40 cellular contexts compared by ENCODE assay signal in genomic region chr12:11939223-11939622, GRCh38.
"Had no signal": no experiment of that assay in that cellular context is flagged by ENCODE, and none has a peak within 500 bp of the region (broad histone marks: within the 10 kb centered on the region; RNA-seq: fewer than 3 reads in every experiment).

No MANE protein-coding gene starts in this region.

- H3K27ac ChIP-seq: adrenal gland, ascending aorta, body of pancreas, brain microvascular endothelial cell, breast epithelium, cardiac muscle cell had no signal

- ATAC-seq: activated naive CD4-positive, alpha-beta T cell treated with anti-CD3 and anti-CD28 coated beads, Interleukin-2, amount 50 U/mL, for 72 hours; activated naive CD8-positive, alpha-beta T cell treated with anti-CD3 and anti-CD28 coated beads, Interleukin-2, amount 50 U/mL, for 24 hours; activated T-cell treated with anti-CD3 and anti-CD28 coated beads, Interleukin-2, amount 50 U/mL, for 4 hours; activated T-cell treated with anti-CD3 and anti-CD28 coated beads, Interleukin-2, amount 50 U/mL, for 72 hours; activated T-helper 17 cell treated with anti-CD3 and anti-CD28 coated beads, Interleukin-2, amount 50 U/mL, for 72 hours; body of pancreas had no signal

- H3K36me3 Mint-ChIP-seq: activated naive CD4-positive, alpha-beta T cell treated with anti-CD3 and anti-CD28 coated beads, Interleukin-2, amount 10 ng/mL, durations not matched to agents 7 days and 5 days; activated naive CD4-positive, alpha-beta T cell treated with anti-CD3 and anti-CD28 coated beads, Interleukin-2, amount 50 U/mL, for 24 hours; activated naive CD4-positive, alpha-beta T cell treated with anti-CD3 and anti-CD28 coated beads, Interleukin-2, amount 50 U/mL, for 72 hours; activated naive CD8-positive, alpha-beta T cell; activated naive CD8-positive, alpha-beta T cell treated with anti-CD3 and anti-CD28 coated beads for 36 hours; activated naive CD8-positive, alpha-beta T cell treated with anti-CD3 and anti-CD28 coated beads, Interleukin-2, amount 10 ng/mL, durations not matched to agents 7 days and 5 days; brain had no signal

- H3K36me3 ChIP-seq: adrenal gland, ascending aorta, brain microvascular endothelial cell, breast epithelium, cardiac muscle cell had no signal

- H3K27me3 Mint-ChIP-seq: activated naive CD4-positive, alpha-beta T cell treated with anti-CD3 and anti-CD28 coated beads, Interleukin-2, amount 50 U/mL, for 24 hours; activated naive CD8-positive, alpha-beta T cell; activated naive CD8-positive, alpha-beta T cell treated with anti-CD3 and anti-CD28 coated beads for 36 hours; activated naive CD8-positive, alpha-beta T cell treated with anti-CD3 and anti-CD28 coated beads, Interleukin-2, amount 50 U/mL, for 24 hours; activated T-cell treated with anti-CD3 and anti-CD28 coated beads, Interleukin-2, amount 50 U/mL, for 24 hours; activated T-helper 17 cell treated with anti-CD3 and anti-CD28 coated beads, Interleukin-2, amount 50 U/mL, for 72 hours had no signal

- H3K4me1 Mint-ChIP-seq: activated naive CD4-positive, alpha-beta T cell treated with anti-CD3 and anti-CD28 coated beads, Interleukin-2, amount 50 U/mL, for 24 hours; activated naive CD8-positive, alpha-beta T cell treated with anti-CD3 and anti-CD28 coated beads for 36 hours; activated naive CD8-positive, alpha-beta T cell treated with anti-CD3 and anti-CD28 coated beads, Interleukin-2, amount 50 U/mL, for 24 hours; central memory CD8-positive, alpha-beta T cell had no signal

- H3K4me3 ChIP-seq: adrenal gland, ascending aorta, body of pancreas, breast epithelium, cardiac muscle cell had no signal

- H3K4me3 Mint-ChIP-seq: activated naive CD4-positive, alpha-beta T cell treated with anti-CD3 and anti-CD28 coated beads for 36 hours; activated naive CD4-positive, alpha-beta T cell treated with anti-CD3 and anti-CD28 coated beads, Interleukin-2, amount 10 ng/mL, durations not matched to agents 7 days and 5 days; activated naive CD4-positive, alpha-beta T cell treated with anti-CD3 and anti-CD28 coated beads, Interleukin-2, amount 50 U/mL, for 24 hours; activated naive CD8-positive, alpha-beta T cell; activated naive CD8-positive, alpha-beta T cell treated with anti-CD3 and anti-CD28 coated beads for 36 hours; activated naive CD8-positive, alpha-beta T cell treated with anti-CD3 and anti-CD28 coated beads, Interleukin-2, amount 10 ng/mL, durations not matched to agents 7 days and 5 days; activated naive CD8-positive, alpha-beta T cell treated with anti-CD3 and anti-CD28 coated beads, Interleukin-2, amount 50 U/mL, for 24 hours; activated T-cell treated with anti-CD3 and anti-CD28 coated beads, Interleukin-2, amount 50 U/mL, for 24 hours; activated T-cell treated with anti-CD3 and anti-CD28 coated beads, Interleukin-2, amount 50 U/mL, for 4 hours; activated T-cell treated with anti-CD3 and anti-CD28 coated beads, Interleukin-2, amount 50 U/mL, for 72 hours; activated T-helper 1 cell treated with anti-CD3 and anti-CD28 coated beads, Interleukin-12 subunit alpha, Interleukin-12 subunit beta, Interleukin-2, Interleukin-4 antibody, amounts not matched to agents 30 ng/mL and 10 ng/mL and 1 ng/mL, durations not matched to agents 14 hours and 24 hours and 36 hours; activated T-helper 17 cell treated with anti-CD3 and anti-CD28 coated beads, Interleukin-2, amount 50 U/mL, for 72 hours; brain; central memory CD8-positive, alpha-beta T cell had no signal

- H3K27me3 ChIP-seq: adrenal gland, ascending aorta, body of pancreas, brain microvascular endothelial cell, breast epithelium, cardiac muscle cell had no signal

- FAIRE-seq: astrocyte, bronchial epithelial cell had no signal

- H3K4me1 ChIP-seq: adrenal gland, ascending aorta, body of pancreas, breast epithelium had no signal

- DNase-seq: activated effector memory CD4-positive, alpha-beta T cell treated with anti-CD3 and anti-CD28 coated beads, Interleukin-2, amount 50 U/mL, for 16 hours; activated effector memory CD4-positive, alpha-beta T cell treated with Interleukin-2 at 50 U/mL for 16 hours; activated gamma-delta T cell; activated gamma-delta T cell treated with Interleukin-2 at 50 U/mL for 16 hours; activated naive CD4-positive, alpha-beta T cell; activated naive CD4-positive, alpha-beta T cell treated with anti-CD3 and anti-CD28 coated beads for 36 hours; activated naive CD4-positive, alpha-beta T cell treated with anti-CD3 and anti-CD28 coated beads, Interleukin-2, amount 10 ng/mL, durations not matched to agents 7 days and 5 days; activated naive CD4-positive, alpha-beta T cell treated with anti-CD3 and anti-CD28 coated beads, Interleukin-2, amount 50 U/mL, for 16 hours; activated naive CD4-positive, alpha-beta T cell treated with Interleukin-2 at 50 U/mL for 16 hours; activated naive CD8-positive, alpha-beta T cell treated with anti-CD3 and anti-CD28 coated beads for 36 hours; activated naive CD8-positive, alpha-beta T cell treated with anti-CD3 and anti-CD28 coated beads, Interleukin-2, amount 10 ng/mL, durations not matched to agents 7 days and 5 days; activated naive CD8-positive, alpha-beta T cell treated with anti-CD3 and anti-CD28 coated beads, Interleukin-2, amount 50 U/mL, for 24 hours; activated T-cell treated with anti-CD3 and anti-CD28 coated beads, Interleukin-2, amount 50 U/mL, for 1 hour; activated T-cell treated with anti-CD3 and anti-CD28 coated beads, Interleukin-2, amount 50 U/mL, for 24 hours; activated T-cell treated with anti-CD3 and anti-CD28 coated beads, Interleukin-2, amount 50 U/mL, for 4 hours; activated T-cell treated with anti-CD3 and anti-CD28 coated beads, Interleukin-2, amount 50 U/mL, for 48 hours; activated T-cell treated with anti-CD3 and anti-CD28 coated beads, Interleukin-2, amount 50 U/mL, for 72 hours; adrenal gland; amniotic stem cell; amygdala; anterior cingulate cortex; aorta; body of pancreas; brain microvascular endothelial cell; caudate nucleus; central memory CD4-positive, alpha-beta T cell; cerebellar nuclear complex had no signal

- H3K9me3 Mint-ChIP-seq: activated naive CD4-positive, alpha-beta T cell treated with anti-CD3 and anti-CD28 coated beads for 36 hours; activated naive CD4-positive, alpha-beta T cell treated with anti-CD3 and anti-CD28 coated beads, Interleukin-2, amount 50 U/mL, for 24 hours; activated naive CD8-positive, alpha-beta T cell treated with anti-CD3 and anti-CD28 coated beads, Interleukin-2, amount 50 U/mL, for 24 hours; activated T-cell treated with anti-CD3 and anti-CD28 coated beads, Interleukin-2, amount 50 U/mL, for 24 hours; activated T-cell treated with anti-CD3 and anti-CD28 coated beads, Interleukin-2, amount 50 U/mL, for 4 hours; activated T-cell treated with anti-CD3 and anti-CD28 coated beads, Interleukin-2, amount 50 U/mL, for 72 hours; activated T-helper 17 cell treated with anti-CD3 and anti-CD28 coated beads, Interleukin-2, amount 50 U/mL, for 72 hours; central memory CD8-positive, alpha-beta T cell had no signal

- H3K9me3 ChIP-seq: adrenal gland, ascending aorta, body of pancreas, breast epithelium had no signal

- H3K27ac Mint-ChIP-seq: activated naive CD4-positive, alpha-beta T cell treated with anti-CD3 and anti-CD28 coated beads for 36 hours; activated naive CD4-positive, alpha-beta T cell treated with anti-CD3 and anti-CD28 coated beads, Interleukin-2, amount 10 ng/mL, durations not matched to agents 7 days and 5 days; activated naive CD4-positive, alpha-beta T cell treated with anti-CD3 and anti-CD28 coated beads, Interleukin-2, amount 50 U/mL, for 24 hours; activated naive CD4-positive, alpha-beta T cell treated with anti-CD3 and anti-CD28 coated beads, Interleukin-2, amount 50 U/mL, for 72 hours; activated naive CD8-positive, alpha-beta T cell; activated naive CD8-positive, alpha-beta T cell treated with anti-CD3 and anti-CD28 coated beads for 36 hours; activated naive CD8-positive, alpha-beta T cell treated with anti-CD3 and anti-CD28 coated beads, Interleukin-2, amount 10 ng/mL, durations not matched to agents 7 days and 5 days; activated naive CD8-positive, alpha-beta T cell treated with anti-CD3 and anti-CD28 coated beads, Interleukin-2, amount 50 U/mL, for 24 hours; activated T-cell treated with anti-CD3 and anti-CD28 coated beads, Interleukin-2, amount 50 U/mL, for 24 hours; activated T-cell treated with anti-CD3 and anti-CD28 coated beads, Interleukin-2, amount 50 U/mL, for 72 hours; activated T-helper 1 cell treated with anti-CD3 and anti-CD28 coated beads, Interleukin-12 subunit alpha, Interleukin-12 subunit beta, Interleukin-2, Interleukin-4 antibody, amounts not matched to agents 30 ng/mL and 10 ng/mL and 1 ng/mL, durations not matched to agents 14 hours and 24 hours and 36 hours; activated T-helper 17 cell treated with anti-CD3 and anti-CD28 coated beads, Interleukin-2, amount 50 U/mL, for 72 hours; activated T-helper 2 cell treated with anti-CD3 and anti-CD28 coated beads, Interferon-gamma antibody, Interleukin-2, Interleukin-4, amounts not matched to agents 10 μg/mL and 5 μg/mL and 100 μg/mL, durations not matched to agents 14 hours and 24 hours and 36 hours; brain had no signal
